Comparison of ENCODE assay signal across 1 cellular context in the genomic region with DNA sequence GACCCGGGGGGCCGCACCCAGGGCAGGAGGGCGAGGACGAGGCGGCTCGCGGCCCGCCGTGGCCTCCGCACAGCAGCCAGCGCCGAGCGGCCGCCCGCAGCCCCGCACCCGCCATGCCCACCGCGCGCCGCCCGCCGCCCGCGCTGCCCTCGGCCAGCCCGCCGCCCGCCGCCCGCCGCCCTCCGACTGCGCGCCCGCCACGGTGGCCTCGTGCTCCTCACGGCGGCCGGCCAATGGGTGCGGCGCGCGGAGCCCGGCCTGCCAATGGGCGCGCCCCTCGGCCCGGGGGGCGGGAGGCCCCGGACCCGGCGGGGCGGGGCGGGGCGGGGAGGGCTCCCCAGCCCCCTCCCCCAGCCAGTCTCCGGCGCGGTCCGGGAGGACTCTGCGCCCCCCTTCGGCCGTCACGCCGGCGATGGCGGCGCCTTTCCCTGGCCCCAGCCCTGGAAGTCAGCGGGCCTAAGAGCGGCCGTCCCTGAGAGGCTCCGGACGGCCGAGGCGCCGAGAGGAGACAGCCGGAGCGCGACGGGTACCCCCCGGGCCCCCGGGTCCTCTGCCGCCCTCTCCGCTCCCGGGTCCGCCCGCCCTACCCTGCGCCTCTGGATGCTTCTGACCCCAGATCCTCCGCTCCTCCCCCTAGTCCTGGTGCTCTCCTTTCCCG.
TF ChIP-seq lines count a peak whose summit lies in the region.

A gene (minus strand): TSS at position 235 of the 658 bp plus-strand sequence. CDS start 120 bp downstream, at position 115.

TF ChIP-seq in K562, 482 proteins besides CTCF, POLR2A, EP300 and RAD21 (continued from another document):
- TF ChIP-seq, protein P1, sequence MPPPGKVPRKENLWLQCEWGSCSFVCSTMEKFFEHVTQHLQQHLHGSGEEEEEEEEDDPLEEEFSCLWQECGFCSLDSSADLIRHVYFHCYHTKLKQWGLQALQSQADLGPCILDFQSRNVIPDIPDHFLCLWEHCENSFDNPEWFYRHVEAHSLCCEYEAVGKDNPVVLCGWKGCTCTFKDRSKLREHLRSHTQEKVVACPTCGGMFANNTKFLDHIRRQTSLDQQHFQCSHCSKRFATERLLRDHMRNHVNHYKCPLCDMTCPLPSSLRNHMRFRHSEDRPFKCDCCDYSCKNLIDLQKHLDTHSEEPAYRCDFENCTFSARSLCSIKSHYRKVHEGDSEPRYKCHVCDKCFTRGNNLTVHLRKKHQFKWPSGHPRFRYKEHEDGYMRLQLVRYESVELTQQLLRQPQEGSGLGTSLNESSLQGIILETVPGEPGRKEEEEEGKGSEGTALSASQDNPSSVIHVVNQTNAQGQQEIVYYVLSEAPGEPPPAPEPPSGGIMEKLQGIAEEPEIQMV (tag; conservative IDR thresholded peaks at IDR 0.05; ENCODE audit: low read depth): peak; percentile 98
- TF ChIP-seq PPARD (CRISPR knock-in tag; IDR thresholded peaks at IDR 0.05) (no peak), CHD2 (IDR thresholded peaks at IDR 0.05; ENCODE audit: low read depth, low read length) (no peak), ZNF121 (CRISPR knock-in tag; conservative IDR thresholded peaks at IDR 0.05) (no peak), EWSR1 (IDR thresholded peaks at IDR 0.05; ENCODE audit: borderline replicate concordance, low read depth, partially characterized antibody) (no peak), SREBF1 (IDR thresholded peaks at IDR 0.05; ENCODE audit: borderline replicate concordance, low read depth, low read length) (no peak), ETV6 (IDR thresholded peaks at IDR 0.05; ENCODE audit: borderline replicate concordance in 1 of 2, low read depth in 2 of 2, low read length in 1 of 2) (no peak), ETV6 (CRISPR knock-in tag; IDR thresholded peaks at IDR 0.05; ENCODE audit: borderline replicate concordance) (no peak), U2AF2 (optimal IDR thresholded peaks at IDR 0.05; ENCODE audit: low read depth, low read length) (no peak), MEIS2 (IDR thresholded peaks at IDR 0.05; ENCODE audit: partially characterized antibody) (no peak), RAD51 (IDR thresholded peaks at IDR 0.05; ENCODE audit: borderline replicate concordance, low read depth) (no peak), RBM17 (IDR thresholded peaks at IDR 0.05; ENCODE audit: borderline replicate concordance, low read depth, low read length) (no peak), ZBTB7A (IDR thresholded peaks at IDR 0.05; ENCODE audit: borderline replicate concordance, control insufficient read depth, low read depth, low read length) (peak; percentile 83; the same call in 1 of the 2 replicates), GTF2E2 (tag; IDR thresholded peaks at IDR 0.05) (no peak), ERF (CRISPR knock-in tag; IDR thresholded peaks at IDR 0.05) (no peak), FOXP1 (CRISPR knock-in tag; IDR thresholded peaks at IDR 0.05) (peak; percentile 7; the same call in 1 of the 2 replicates), ZNF764 (CRISPR knock-in tag; IDR thresholded peaks at IDR 0.05; ENCODE audit: low read depth) (no peak), LCOR (CRISPR knock-in tag; IDR thresholded peaks at IDR 0.05) (no peak), ZKSCAN3 (CRISPR knock-in tag; IDR thresholded peaks at IDR 0.05) (no peak), ETS2 (tag; IDR thresholded peaks at IDR 0.05; ENCODE audit: borderline replicate concordance, poor library complexity, severe bottlenecking) (no peak), SNRNP70 (optimal IDR thresholded peaks at IDR 0.05; ENCODE audit: low read depth, low read length) (no peak), KDM2B (CRISPR knock-in tag; IDR thresholded peaks at IDR 0.05) (peak; percentile 55; the same call in 1 of the 2 replicates), SMAD1 (IDR thresholded peaks at IDR 0.05; ENCODE audit: low read depth, low read length, partially characterized antibody) (no peak), TEAD2 (tag; IDR thresholded peaks at IDR 0.05) (no peak), RBFOX2 (IDR thresholded peaks at IDR 0.05; ENCODE audit: low read depth, low read length) (0 out of 2 replicates have a peak, but pooled peaks have one; percentile 6)
- TF ChIP-seq, protein P2, sequence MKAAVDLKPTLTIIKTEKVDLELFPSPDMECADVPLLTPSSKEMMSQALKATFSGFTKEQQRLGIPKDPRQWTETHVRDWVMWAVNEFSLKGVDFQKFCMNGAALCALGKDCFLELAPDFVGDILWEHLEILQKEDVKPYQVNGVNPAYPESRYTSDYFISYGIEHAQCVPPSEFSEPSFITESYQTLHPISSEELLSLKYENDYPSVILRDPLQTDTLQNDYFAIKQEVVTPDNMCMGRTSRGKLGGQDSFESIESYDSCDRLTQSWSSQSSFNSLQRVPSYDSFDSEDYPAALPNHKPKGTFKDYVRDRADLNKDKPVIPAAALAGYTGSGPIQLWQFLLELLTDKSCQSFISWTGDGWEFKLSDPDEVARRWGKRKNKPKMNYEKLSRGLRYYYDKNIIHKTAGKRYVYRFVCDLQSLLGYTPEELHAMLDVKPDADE (conservative IDR thresholded peaks at IDR 0.05; ENCODE audit: control insufficient read depth, low read depth, low read length): peak; percentile 92; the same call in 1 of the 2 replicates
- TF ChIP-seq, protein P3, sequence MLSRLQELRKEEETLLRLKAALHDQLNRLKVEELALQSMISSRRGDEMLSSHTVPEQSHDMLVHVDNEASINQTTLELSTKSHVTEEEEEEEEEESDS (CRISPR knock-in tag; IDR thresholded peaks at IDR 0.05): no peak
- TF ChIP-seq, protein P4, sequence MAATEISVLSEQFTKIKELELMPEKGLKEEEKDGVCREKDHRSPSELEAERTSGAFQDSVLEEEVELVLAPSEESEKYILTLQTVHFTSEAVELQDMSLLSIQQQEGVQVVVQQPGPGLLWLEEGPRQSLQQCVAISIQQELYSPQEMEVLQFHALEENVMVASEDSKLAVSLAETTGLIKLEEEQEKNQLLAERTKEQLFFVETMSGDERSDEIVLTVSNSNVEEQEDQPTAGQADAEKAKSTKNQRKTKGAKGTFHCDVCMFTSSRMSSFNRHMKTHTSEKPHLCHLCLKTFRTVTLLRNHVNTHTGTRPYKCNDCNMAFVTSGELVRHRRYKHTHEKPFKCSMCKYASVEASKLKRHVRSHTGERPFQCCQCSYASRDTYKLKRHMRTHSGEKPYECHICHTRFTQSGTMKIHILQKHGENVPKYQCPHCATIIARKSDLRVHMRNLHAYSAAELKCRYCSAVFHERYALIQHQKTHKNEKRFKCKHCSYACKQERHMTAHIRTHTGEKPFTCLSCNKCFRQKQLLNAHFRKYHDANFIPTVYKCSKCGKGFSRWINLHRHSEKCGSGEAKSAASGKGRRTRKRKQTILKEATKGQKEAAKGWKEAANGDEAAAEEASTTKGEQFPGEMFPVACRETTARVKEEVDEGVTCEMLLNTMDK (IDR thresholded peaks at IDR 0.05; ENCODE audit: borderline replicate concordance, insufficient read depth, low read depth, low read length, poor library complexity, severe bottlenecking): peak; percentile 63
- TF ChIP-seq, protein P5, sequence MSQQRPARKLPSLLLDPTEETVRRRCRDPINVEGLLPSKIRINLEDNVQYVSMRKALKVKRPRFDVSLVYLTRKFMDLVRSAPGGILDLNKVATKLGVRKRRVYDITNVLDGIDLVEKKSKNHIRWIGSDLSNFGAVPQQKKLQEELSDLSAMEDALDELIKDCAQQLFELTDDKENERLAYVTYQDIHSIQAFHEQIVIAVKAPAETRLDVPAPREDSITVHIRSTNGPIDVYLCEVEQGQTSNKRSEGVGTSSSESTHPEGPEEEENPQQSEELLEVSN (IDR thresholded peaks at IDR 0.05; ENCODE audit: borderline replicate concordance in 1 of 2, extremely low read depth in 1 of 2, insufficient read depth in 1 of 2, insufficient read length in 1 of 2, low read depth in 1 of 2, low read length in 1 of 2, poor library complexity in 1 of 2, severe bottlenecking in 1 of 2): peak in 1 of 2 experiments; percentile 84
- TF ChIP-seq, protein P6, sequence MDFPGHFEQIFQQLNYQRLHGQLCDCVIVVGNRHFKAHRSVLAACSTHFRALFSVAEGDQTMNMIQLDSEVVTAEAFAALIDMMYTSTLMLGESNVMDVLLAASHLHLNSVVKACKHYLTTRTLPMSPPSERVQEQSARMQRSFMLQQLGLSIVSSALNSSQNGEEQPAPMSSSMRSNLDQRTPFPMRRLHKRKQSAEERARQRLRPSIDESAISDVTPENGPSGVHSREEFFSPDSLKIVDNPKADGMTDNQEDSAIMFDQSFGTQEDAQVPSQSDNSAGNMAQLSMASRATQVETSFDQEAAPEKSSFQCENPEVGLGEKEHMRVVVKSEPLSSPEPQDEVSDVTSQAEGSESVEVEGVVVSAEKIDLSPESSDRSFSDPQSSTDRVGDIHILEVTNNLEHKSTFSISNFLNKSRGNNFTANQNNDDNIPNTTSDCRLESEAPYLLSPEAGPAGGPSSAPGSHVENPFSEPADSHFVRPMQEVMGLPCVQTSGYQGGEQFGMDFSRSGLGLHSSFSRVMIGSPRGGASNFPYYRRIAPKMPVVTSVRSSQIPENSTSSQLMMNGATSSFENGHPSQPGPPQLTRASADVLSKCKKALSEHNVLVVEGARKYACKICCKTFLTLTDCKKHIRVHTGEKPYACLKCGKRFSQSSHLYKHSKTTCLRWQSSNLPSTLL (IDR thresholded peaks at IDR 0.05): peak; percentile 98
- TF ChIP-seq, protein P7, sequence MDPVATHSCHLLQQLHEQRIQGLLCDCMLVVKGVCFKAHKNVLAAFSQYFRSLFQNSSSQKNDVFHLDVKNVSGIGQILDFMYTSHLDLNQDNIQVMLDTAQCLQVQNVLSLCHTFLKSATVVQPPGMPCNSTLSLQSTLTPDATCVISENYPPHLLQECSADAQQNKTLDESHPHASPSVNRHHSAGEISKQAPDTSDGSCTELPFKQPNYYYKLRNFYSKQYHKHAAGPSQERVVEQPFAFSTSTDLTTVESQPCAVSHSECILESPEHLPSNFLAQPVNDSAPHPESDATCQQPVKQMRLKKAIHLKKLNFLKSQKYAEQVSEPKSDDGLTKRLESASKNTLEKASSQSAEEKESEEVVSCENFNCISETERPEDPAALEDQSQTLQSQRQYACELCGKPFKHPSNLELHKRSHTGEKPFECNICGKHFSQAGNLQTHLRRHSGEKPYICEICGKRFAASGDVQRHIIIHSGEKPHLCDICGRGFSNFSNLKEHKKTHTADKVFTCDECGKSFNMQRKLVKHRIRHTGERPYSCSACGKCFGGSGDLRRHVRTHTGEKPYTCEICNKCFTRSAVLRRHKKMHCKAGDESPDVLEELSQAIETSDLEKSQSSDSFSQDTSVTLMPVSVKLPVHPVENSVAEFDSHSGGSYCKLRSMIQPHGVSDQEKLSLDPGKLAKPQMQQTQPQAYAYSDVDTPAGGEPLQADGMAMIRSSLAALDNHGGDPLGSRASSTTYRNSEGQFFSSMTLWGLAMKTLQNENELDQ (CRISPR knock-in tag; IDR thresholded peaks at IDR 0.05; ENCODE audit: borderline replicate concordance): no peak
